Comparison of ENCODE assay signal across 1 cellular context in genomic region chr7:148306759-148307158, GRCh38.
TF ChIP-seq lines count a peak whose summit lies in the region.

No MANE protein-coding gene starts in this region.

TF ChIP-seq in GM23338, 12 proteins besides CTCF, POLR2A, EP300 and RAD21 (continued from another document):
- TF ChIP-seq ZNF462 (CRISPR knock-in tag; IDR thresholded peaks at IDR 0.05), result no peak
- TF ChIP-seq ZNF114 (CRISPR knock-in tag; IDR thresholded peaks at IDR 0.05), result no peak
- TF ChIP-seq EZH2phosphoT487 (IDR thresholded peaks at IDR 0.05; ENCODE audit: unreplicated experiment), result no peak
- no peak for TF ChIP-seq STAT1 (IDR thresholded peaks at IDR 0.05; ENCODE audit: unreplicated experiment)
- no peak for TF ChIP-seq JUNB (IDR thresholded peaks at IDR 0.05; ENCODE audit: unreplicated experiment)
- no peak for TF ChIP-seq ETS1 (IDR thresholded peaks at IDR 0.05)
- no peak for TF ChIP-seq EZH2 (IDR thresholded peaks at IDR 0.05; ENCODE audit: low read depth, unreplicated experiment)
- no peak for TF ChIP-seq POLR2AphosphoS5 (IDR thresholded peaks at IDR 0.05; ENCODE audit: low read depth)
- TF ChIP-seq CREB1 (CRISPR knock-in tag; IDR thresholded peaks at IDR 0.05; ENCODE audit: low read depth), result no peak
- TF ChIP-seq ZNF331 (CRISPR knock-in tag; IDR thresholded peaks at IDR 0.05; ENCODE audit: low read depth), result no peak
